In genomic region chr6:1729133-1729751, GRCh38 we compare ENCODE assay signal across 28 cellular contexts.
DNase-seq lines count a peak whose midpoint lies in the region; ATAC-seq and TF ChIP-seq lines count a peak whose summit lies in the region.
"Had no signal": no experiment of that assay in that cellular context is flagged by ENCODE, and none has a peak within 500 bp of the region (broad histone marks: within the 10 kb centered on the region; RNA-seq: fewer than 3 reads in every experiment).

No MANE protein-coding gene starts in this region.

- H3K36me3 ChIP-seq in OCI-LY3 (replicated peaks; ENCODE audit: low read depth, low read length), result peaks cover 10% of the 10 kb centered on the region
- H3K36me3 ChIP-seq in tibial artery, result peaks cover 0 to 5% (median 0%) of the 10 kb centered on the region in 3 donors
- H3K36me3 ChIP-seq in SJCRH30, result no peaks in the 10 kb centered on the region
- H3K36me3 ChIP-seq: cardiac muscle cell, lower lobe of right lung, neutrophil, transverse colon had no signal

- H3K27me3 ChIP-seq in OCI-LY3 (ENCODE audit: low read depth, low read length), result no peaks in the 10 kb centered on the region
- no peaks in the 10 kb centered on the region for H3K27me3 ChIP-seq in tibial artery
- H3K27me3 ChIP-seq in SJCRH30, result no peaks in the 10 kb centered on the region
- H3K27me3 ChIP-seq: hepatocyte, neutrophil, spleen, transverse colon had no signal

- H3K4me1 ChIP-seq in OCI-LY3 (ENCODE audit: low read length), result peaks cover 13% of the 10 kb centered on the region
- peaks cover 0 to 10% (median 0%) of the 10 kb centered on the region in 4 donors for H3K4me1 ChIP-seq in tibial artery
- H3K4me1 ChIP-seq in SJCRH30, result no peaks in the 10 kb centered on the region

- no peaks in the 10 kb centered on the region for H4K20me1 ChIP-seq in OCI-LY3 (ENCODE audit: insufficient read depth, low read length)

- DNase-seq in NCI-H345 (lab: John Stamatoyannopoulos, UW) (peak; percentile 29), NCI-H345 treated with DMSO at 0.1 percent for 48 hours (lab: John Stamatoyannopoulos, UW; ENCODE audit: unreplicated experiment) (no peak), tibial artery (no peak), posterior cingulate gyrus (no peak), SJCRH30 (no peak)
- DNase-seq: activated CD4-positive, CD25-positive, alpha-beta regulatory T cell treated with anti-CD3 and anti-CD28 coated beads, Interleukin-2, amount 50 U/mL, for 72 hours; activated gamma-delta T cell treated with Interleukin-2 at 50 U/mL for 16 hours; activated T-cell treated with anti-CD3 and anti-CD28 coated beads, Interleukin-2, amount 50 U/mL, for 1 hour; AML-193; CD8-positive, alpha-beta T cell; cortex of kidney; DND-41; lower lobe of right lung; NCI-H1048; NCI-H2171; NCI-H748 treated with DMSO at 0.1 percent for 48 hours; OCI-M1; SHP77 treated with DMSO at 0.1 percent for 48 hours; spleen; stimulated activated CD4-positive, alpha-beta T cell treated with anti-CD3 and anti-CD28 coated beads, Interleukin-4, amount 100 ng/mL, for 1 hour; stimulated activated naive CD4-positive, alpha-beta T cell treated with Interleukin-2 at 50 U/mL for 16 hours; transverse colon had no signal

- intact Hi-C loops in tibial artery (cut with DNase I; ENCODE audit: low total_unique reads) (no loop called here), posterior cingulate gyrus (cut with DNase I) (no loop called here)

- H3K4me3 ChIP-seq in OCI-LY3 (ENCODE audit: low read length), result 0 out of 2 replicates have a peak overlapping the region, but pooled peaks have one; percentile 13
- H3K4me3 ChIP-seq in tibial artery, result peak overlapping the region; percentile 5 to 14
- H3K4me3 ChIP-seq in SJCRH30, result no peak overlapping the region
- H3K4me3 ChIP-seq: cardiac muscle cell, hepatocyte, lower lobe of right lung, spleen, transverse colon had no signal

- H3K27ac ChIP-seq in OCI-LY3 (ENCODE audit: low read length) (no peak overlapping the region), tibial artery (peak overlapping the region in 1 of 2 donors; percentile 61), SJCRH30 (no peak overlapping the region)
- H3K27ac ChIP-seq: cardiac muscle cell, hepatocyte, lower lobe of right lung, neutrophil, spleen, transverse colon had no signal

- H3K79me2 ChIP-seq in OCI-LY3 (ENCODE audit: low read length), result no peaks in the 10 kb centered on the region; the same call in 1 of the 2 replicates
- H3K79me2 ChIP-seq: hepatocyte had no signal

- ATAC-seq in esophagus mucosa, result peak; percentile 58
- ATAC-seq in HG03039 (IDR thresholded peaks at IDR 0.05; ENCODE audit: unreplicated experiment), result no peak
- ATAC-seq: CD8-positive, alpha-beta T cell; lower lobe of right lung had no signal

- peak overlapping the region; percentile 36 for H3K4me2 ChIP-seq in OCI-LY3 (ENCODE audit: low read length)
- H3K4me2 ChIP-seq: hepatocyte had no signal

- no peak for TF ChIP-seq CTCF in OCI-LY3 (IDR thresholded peaks at IDR 0.05; ENCODE audit: low read depth, low read length)
- TF ChIP-seq CTCF in tibial artery (IDR thresholded peaks at IDR 0.05), result no peak

- no peak overlapping the region for H3K9ac ChIP-seq in OCI-LY3 (ENCODE audit: low read length)

- H2AFZ ChIP-seq in OCI-LY3 (ENCODE audit: low read depth, low read length), result no peak overlapping the region
- H2AFZ ChIP-seq: hepatocyte had no signal

- H3K9me3 ChIP-seq in OCI-LY3 (ENCODE audit: insufficient read depth, low read length) (no peaks in the 10 kb centered on the region), tibial artery (peaks cover 0 to 9% (median 0%) of the 10 kb centered on the region in 3 donors), SJCRH30 (replicated peaks) (no peaks in the 10 kb centered on the region)
- H3K9me3 ChIP-seq: lower lobe of right lung, neutrophil, transverse colon had no signal
